ENCODE assay signal across 3 cellular contexts in the genomic region with DNA sequence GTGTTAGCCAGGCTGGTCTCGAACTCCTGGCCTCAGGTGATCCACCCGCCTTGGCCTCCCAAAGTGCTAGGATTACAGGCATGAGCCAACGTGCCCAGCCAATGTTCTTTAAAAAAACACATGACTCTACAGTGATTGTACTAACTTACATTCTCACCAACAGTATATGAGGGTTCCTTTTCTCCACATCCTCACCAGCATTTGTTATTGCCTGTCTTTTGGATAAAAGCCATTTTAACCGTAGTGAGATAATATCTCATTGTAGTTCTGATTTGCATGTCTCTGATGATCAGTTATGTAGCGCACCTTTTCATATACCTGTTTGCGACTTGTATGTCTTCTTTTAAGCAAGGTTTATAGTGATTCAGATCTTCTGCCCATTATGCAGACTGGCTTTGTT. TPM values are rescaled to one million over a fixed set of nuclear protein-coding genes. Genes with fewer than 3 reads are reported as not detected.
"Had no signal": no experiment of that assay in that cellular context is flagged by ENCODE, and none has a peak within 500 bp of the region (broad histone marks: within the 10 kb centered on the region; RNA-seq: fewer than 3 reads in every experiment).

No MANE protein-coding gene starts in this region.

RNA-seq across cellular contexts. Expression of gene TREH, which starts 3.5 kb away (rescaled TPM):
- total RNA-seq: HT1080, IMR-90 had no signal
- polyA plus RNA-seq: IgD-negative memory B cell, IMR-90 had no signal
